29 cellular contexts compared by ENCODE assay signal in genomic region chr10:119049361-119049760, GRCh38.
"Had no signal": no experiment of that assay in that cellular context is flagged by ENCODE, and none has a peak within 500 bp of the region (broad histone marks: within the 10 kb centered on the region; RNA-seq: fewer than 3 reads in every experiment).

No MANE protein-coding gene starts in this region.

- H3K4me3 Mint-ChIP-seq: immature natural killer cell; naive thymus-derived CD8-positive, alpha-beta T cell; nephron; neural crest cell; stimulated activated naive CD8-positive, alpha-beta T cell treated with anti-CD3 and anti-CD28 coated beads, Interleukin-15, Interleukin-2, amounts not matched to agents 100 ng/mL and 50 ng/mL, for 24 hours had no signal

- H3K9me3 Mint-ChIP-seq: immature natural killer cell; naive thymus-derived CD8-positive, alpha-beta T cell; nephron; neural crest cell; stimulated activated naive CD8-positive, alpha-beta T cell treated with anti-CD3 and anti-CD28 coated beads, Interleukin-15, Interleukin-2, amounts not matched to agents 100 ng/mL and 50 ng/mL, for 24 hours had no signal

- H3K4me1 ChIP-seq: pancreas, prostate gland, suprapubic skin, tibial artery, upper lobe of right lung had no signal

- DNase-seq: hypothalamus; immature natural killer cell; kidney; left colon; left ventricle myocardium inferior; midbrain; mucosa of descending colon; naive thymus-derived CD8-positive, alpha-beta T cell; nucleus accumbens; pancreas; posterior cingulate gyrus; retina; right cardiac atrium; stimulated activated CD4-positive, alpha-beta T cell treated with anti-CD3 and anti-CD28 coated beads, Interleukin-12 subunit alpha, Interleukin-12 subunit beta, amount 100 ng/mL, for 4 hours; stimulated activated CD4-positive, alpha-beta T cell treated with anti-CD3 and anti-CD28 coated beads, Interleukin-15, amount 100 ng/mL, for 24 hours; stimulated activated CD4-positive, alpha-beta T cell treated with anti-CD3 and anti-CD28 coated beads, Interleukin-2, amount 100 ng/mL, for 24 hours; stimulated activated CD4-positive, alpha-beta T cell treated with anti-CD3 and anti-CD28 coated beads, Interleukin-4, amount 100 ng/mL, for 1 hour; stimulated activated naive CD4-positive, alpha-beta T cell; tibial artery; trophoblast cell; upper lobe of right lung had no signal

- H3K4me3 ChIP-seq: left ventricle myocardium inferior, mucosa of descending colon, pancreas, prostate gland, skin epidermis, suprapubic skin, thoracic aorta, tibial artery, upper lobe of right lung had no signal

- H3K27me3 Mint-ChIP-seq: naive thymus-derived CD8-positive, alpha-beta T cell; stimulated activated naive CD8-positive, alpha-beta T cell treated with anti-CD3 and anti-CD28 coated beads, Interleukin-15, Interleukin-2, amounts not matched to agents 100 ng/mL and 50 ng/mL, for 24 hours had no signal

- H3K9me3 ChIP-seq: left ventricle myocardium inferior, mucosa of descending colon, pancreas, prostate gland, suprapubic skin, thoracic aorta, tibial artery, upper lobe of right lung had no signal

- ATAC-seq: left colon; mucosa of descending colon; naive thymus-derived CD8-positive, alpha-beta T cell; pancreas; right cardiac atrium; sciatic nerve; upper lobe of right lung had no signal

- H3K4me1 Mint-ChIP-seq: nephron had no signal

- H3K27me3 ChIP-seq: pancreas, suprapubic skin, tibial artery, upper lobe of right lung had no signal

- H3K27ac Mint-ChIP-seq: nephron; stimulated activated naive CD8-positive, alpha-beta T cell treated with anti-CD3 and anti-CD28 coated beads, Interleukin-15, Interleukin-2, amounts not matched to agents 100 ng/mL and 50 ng/mL, for 24 hours had no signal

- H3K27ac ChIP-seq: left ventricle myocardium inferior, pancreas, prostate gland, skin epidermis, suprapubic skin, thoracic aorta, tibial artery, upper lobe of right lung had no signal
